20 cellular contexts compared by ENCODE assay signal in the genomic region with DNA sequence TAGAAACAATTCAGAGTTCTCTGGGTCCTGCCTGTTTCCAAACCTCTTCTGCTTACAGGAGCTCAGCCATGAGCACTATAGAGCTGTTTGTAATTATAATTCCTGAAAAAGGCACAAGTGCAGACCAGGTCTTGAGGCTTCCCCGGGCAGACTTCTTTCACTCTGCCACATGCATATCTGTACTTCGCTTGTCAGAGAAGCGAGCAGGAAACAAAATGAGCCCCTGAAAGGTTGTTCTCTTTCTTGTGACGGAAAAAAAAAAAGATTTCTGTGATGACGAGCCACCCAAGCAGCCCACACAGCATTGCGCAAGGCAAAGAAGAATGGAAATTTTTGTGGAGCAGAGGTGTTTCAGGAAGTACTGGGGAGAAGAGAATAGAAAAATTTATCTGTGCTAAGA. TPM values are rescaled to one million over a fixed set of nuclear protein-coding genes. Genes with fewer than 3 reads are reported as not detected.
DNase-seq lines count a peak whose midpoint lies in the region; ATAC-seq, FAIRE-seq and TF ChIP-seq lines count a peak whose summit lies in the region.
"Had no signal": no experiment of that assay in that cellular context is flagged by ENCODE, and none has a peak within 500 bp of the region (broad histone marks: within the 10 kb centered on the region; RNA-seq: fewer than 3 reads in every experiment).

No MANE protein-coding gene starts in this region.

- intact Hi-C loops in activated T-helper 1 cell treated with anti-CD3 and anti-CD28 coated beads, Interleukin-12 subunit alpha, Interleukin-12 subunit beta, Interleukin-2, Interleukin-4 antibody, amounts not matched to agents 30 ng/mL and 10 ng/mL and 1 ng/mL, durations not matched to agents 14 hours and 24 hours and 36 hours (cut with micrococcal nuclease): no loop called here

- no peaks in the 10 kb centered on the region for H3K36me3 Mint-ChIP-seq in progenitor cell of endocrine pancreas (ENCODE audit: insufficient read depth)
- H3K36me3 Mint-ChIP-seq in activated T-helper 1 cell treated with anti-CD3 and anti-CD28 coated beads, Interleukin-12 subunit alpha, Interleukin-12 subunit beta, Interleukin-2, Interleukin-4 antibody, amounts not matched to agents 30 ng/mL and 10 ng/mL and 1 ng/mL, durations not matched to agents 14 hours and 24 hours and 36 hours (ENCODE audit: low read depth): no peaks in the 10 kb centered on the region
- H3K36me3 Mint-ChIP-seq: activated CD8-positive, alpha-beta memory T cell treated with anti-CD3 and anti-CD28 coated beads, Interleukin-2, amount 10 ng/mL, durations not matched to agents 7 days and 5 days; T-cell had no signal

- H3K27me3 Mint-ChIP-seq in progenitor cell of endocrine pancreas: no peaks in the 10 kb centered on the region
- no peaks in the 10 kb centered on the region for H3K27me3 Mint-ChIP-seq in activated T-helper 1 cell treated with anti-CD3 and anti-CD28 coated beads, Interleukin-12 subunit alpha, Interleukin-12 subunit beta, Interleukin-2, Interleukin-4 antibody, amounts not matched to agents 30 ng/mL and 10 ng/mL and 1 ng/mL, durations not matched to agents 14 hours and 24 hours and 36 hours (ENCODE audit: insufficient read depth)
- H3K27me3 Mint-ChIP-seq: activated CD8-positive, alpha-beta memory T cell treated with anti-CD3 and anti-CD28 coated beads, Interleukin-2, amount 10 ng/mL, durations not matched to agents 7 days and 5 days had no signal

- H3K4me3 Mint-ChIP-seq in progenitor cell of endocrine pancreas (ENCODE audit: low read depth): no peak overlapping the region
- no peak overlapping the region for H3K4me3 Mint-ChIP-seq in activated T-helper 1 cell treated with anti-CD3 and anti-CD28 coated beads, Interleukin-12 subunit alpha, Interleukin-12 subunit beta, Interleukin-2, Interleukin-4 antibody, amounts not matched to agents 30 ng/mL and 10 ng/mL and 1 ng/mL, durations not matched to agents 14 hours and 24 hours and 36 hours
- H3K4me3 Mint-ChIP-seq: activated CD8-positive, alpha-beta memory T cell treated with anti-CD3 and anti-CD28 coated beads, Interleukin-2, amount 10 ng/mL, durations not matched to agents 7 days and 5 days; T-cell had no signal

- H3K4me1 Mint-ChIP-seq in progenitor cell of endocrine pancreas (ENCODE audit: low read depth): peaks cover 54% of the 10 kb centered on the region
- no peaks in the 10 kb centered on the region for H3K4me1 Mint-ChIP-seq in activated T-helper 1 cell treated with anti-CD3 and anti-CD28 coated beads, Interleukin-12 subunit alpha, Interleukin-12 subunit beta, Interleukin-2, Interleukin-4 antibody, amounts not matched to agents 30 ng/mL and 10 ng/mL and 1 ng/mL, durations not matched to agents 14 hours and 24 hours and 36 hours (ENCODE audit: low read depth)

- TF ChIP-seq CTCF in bronchial epithelial cell (IDR thresholded peaks at IDR 0.05; ENCODE audit: insufficient read depth, low read length, severe bottlenecking) (no peak), progenitor cell of endocrine pancreas (IDR thresholded peaks at IDR 0.05; ENCODE audit: unreplicated experiment) (no peak)

- DNase-seq in bronchial epithelial cell (ENCODE audit: low read depth) (peak; percentile 23), progenitor cell of endocrine pancreas (ENCODE audit: low spot score, unreplicated experiment) (no peak), NK-92 (lab: John Stamatoyannopoulos, UW; ENCODE audit: unreplicated experiment) (no peak), GM19238 (ENCODE audit: insufficient read length, low spot score) (no peak)
- no peak for DNase-seq in activated naive CD4-positive, alpha-beta T cell treated with Interleukin-2 at 50 U/mL for 16 hours
- DNase-seq in activated T-helper 1 cell treated with anti-CD3 and anti-CD28 coated beads, Interleukin-12 subunit alpha, Interleukin-12 subunit beta, Interleukin-2, Interleukin-4 antibody, amounts not matched to agents 30 ng/mL and 10 ng/mL and 1 ng/mL, durations not matched to agents 14 hours and 24 hours and 36 hours (ENCODE audit: low spot score): no peak
- DNase-seq: activated CD8-positive, alpha-beta memory T cell treated with anti-CD3 and anti-CD28 coated beads, Interleukin-2, amount 10 ng/mL, durations not matched to agents 7 days and 5 days; AML-193; DMS 273 treated with DMSO at 0.1 percent for 48 hours; left ventricle myocardium superior; MV-4-11; NCI-H774; retina; stimulated activated CD4-positive, alpha-beta T cell treated with anti-CD3 and anti-CD28 coated beads, Interleukin-4, amount 100 ng/mL, for 1 hour; T-cell; upper lobe of left lung; WERI-Rb-1 had no signal

- H3K27me3 ChIP-seq in bronchial epithelial cell (ENCODE audit: control insufficient read depth, insufficient read depth, low read length): no peaks in the 10 kb centered on the region
- H3K27me3 ChIP-seq: upper lobe of left lung had no signal

- ATAC-seq in GM18870 (IDR thresholded peaks at IDR 0.05; ENCODE audit: unreplicated experiment): peak; percentile 15
- peak; percentile 24 for ATAC-seq in HG02885 (IDR thresholded peaks at IDR 0.05; ENCODE audit: poor library complexity, unreplicated experiment)
- ATAC-seq: activated CD8-positive, alpha-beta memory T cell treated with anti-CD3 and anti-CD28 coated beads, Interleukin-2, amount 10 ng/mL, durations not matched to agents 7 days and 5 days; left ventricle myocardium superior; T-cell had no signal

- no peaks in the 10 kb centered on the region for H3K36me3 ChIP-seq in bronchial epithelial cell (ENCODE audit: control insufficient read depth, insufficient read depth, low read length)
- H3K36me3 ChIP-seq: upper lobe of left lung, WERI-Rb-1 had no signal

- peaks cover 5% of the 10 kb centered on the region for H3K9me3 Mint-ChIP-seq in progenitor cell of endocrine pancreas (ENCODE audit: low read depth)
- no peaks in the 10 kb centered on the region for H3K9me3 Mint-ChIP-seq in activated T-helper 1 cell treated with anti-CD3 and anti-CD28 coated beads, Interleukin-12 subunit alpha, Interleukin-12 subunit beta, Interleukin-2, Interleukin-4 antibody, amounts not matched to agents 30 ng/mL and 10 ng/mL and 1 ng/mL, durations not matched to agents 14 hours and 24 hours and 36 hours
- H3K9me3 Mint-ChIP-seq: T-cell had no signal

- no peak for FAIRE-seq in bronchial epithelial cell (lab: Jason Lieb, UNC)
- FAIRE-seq: HTR-8/SVneo had no signal

- H3K4me3 ChIP-seq in bronchial epithelial cell (ENCODE audit: low read depth, low read length): no peak overlapping the region
- H3K4me3 ChIP-seq: upper lobe of left lung had no signal

- peak overlapping the region; percentile 88 for H3K27ac Mint-ChIP-seq in progenitor cell of endocrine pancreas
- H3K27ac Mint-ChIP-seq in activated T-helper 1 cell treated with anti-CD3 and anti-CD28 coated beads, Interleukin-12 subunit alpha, Interleukin-12 subunit beta, Interleukin-2, Interleukin-4 antibody, amounts not matched to agents 30 ng/mL and 10 ng/mL and 1 ng/mL, durations not matched to agents 14 hours and 24 hours and 36 hours: no peak overlapping the region
- H3K27ac Mint-ChIP-seq: activated CD8-positive, alpha-beta memory T cell treated with anti-CD3 and anti-CD28 coated beads, Interleukin-2, amount 10 ng/mL, durations not matched to agents 7 days and 5 days; T-cell had no signal

RNA-seq across cellular contexts. Expression of gene LINC00305, which starts 53.9 kb away (rescaled TPM):
- total RNA-seq in bronchial epithelial cell: not detected in 2 replicates
- 0.71 and 1.6 TPM in 2 replicates for total RNA-seq in progenitor cell of endocrine pancreas
- not detected in 2 replicates for total RNA-seq in activated T-helper 1 cell treated with anti-CD3 and anti-CD28 coated beads, Interleukin-12 subunit alpha, Interleukin-12 subunit beta, Interleukin-2, Interleukin-4 antibody, amounts not matched to agents 30 ng/mL and 10 ng/mL and 1 ng/mL, durations not matched to agents 14 hours and 24 hours and 36 hours
- total RNA-seq: activated CD8-positive, alpha-beta memory T cell treated with anti-CD3 and anti-CD28 coated beads, Interleukin-2, amount 10 ng/mL, durations not matched to agents 7 days and 5 days; left ventricle myocardium superior; T-cell; upper lobe of left lung had no signal
